ENCODE assay signal across 2 cellular contexts in the genomic region with DNA sequence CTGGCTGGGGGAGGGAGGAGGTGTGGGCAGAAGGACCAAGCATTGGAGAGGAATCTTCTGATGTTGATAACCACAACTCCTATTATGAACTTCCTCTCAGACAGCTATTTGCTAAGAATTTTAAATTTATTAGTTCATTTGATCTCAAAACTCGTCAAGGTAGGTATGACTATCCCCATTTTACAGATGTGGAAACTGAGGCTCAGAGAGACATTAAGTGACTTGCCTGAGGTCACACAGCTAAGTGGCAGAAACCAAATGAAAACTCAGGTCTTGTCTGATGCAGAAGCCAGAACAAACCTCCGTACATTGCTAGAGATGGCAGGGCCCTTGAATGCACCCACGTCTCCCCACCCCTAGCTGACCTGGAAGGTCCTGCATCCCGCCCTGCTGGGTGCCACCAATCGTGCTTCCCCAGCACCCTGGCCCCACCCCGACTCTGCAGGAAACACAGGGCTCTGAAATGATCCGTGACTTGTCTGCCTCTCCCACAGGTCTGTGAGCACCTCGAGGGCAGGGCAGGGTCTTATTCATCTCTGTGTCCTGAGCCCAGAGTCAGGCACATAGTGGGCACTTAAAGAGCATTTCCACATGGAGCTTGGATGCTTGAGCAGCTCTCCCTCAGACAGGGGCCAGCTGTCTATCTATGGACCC.
TF ChIP-seq lines count a peak whose summit lies in the region.

No MANE protein-coding gene starts in this region.

TF ChIP-seq in HEK293, 187 proteins besides CTCF, POLR2A, EP300 and RAD21:
- TF ChIP-seq ZNF366 (tag by site-specific recombination; conservative IDR thresholded peaks at IDR 0.05) (no peak), KLF1 (tag by site-specific recombination; IDR thresholded peaks at IDR 0.05) (peak; percentile 81)
TF ChIP-seq in HEK293: peak in this region for 1.

TF ChIP-seq in H1, 55 proteins besides CTCF, POLR2A, EP300 and RAD21:
- TF ChIP-seq, protein P1, sequence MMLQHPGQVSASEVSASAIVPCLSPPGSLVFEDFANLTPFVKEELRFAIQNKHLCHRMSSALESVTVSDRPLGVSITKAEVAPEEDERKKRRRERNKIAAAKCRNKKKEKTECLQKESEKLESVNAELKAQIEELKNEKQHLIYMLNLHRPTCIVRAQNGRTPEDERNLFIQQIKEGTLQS (IDR thresholded peaks at IDR 0.05; ENCODE audit: insufficient read depth, low read depth, low read length) = no peak
- TF ChIP-seq CHD1 (IDR thresholded peaks at IDR 0.05; ENCODE audit: low read depth, low read length) (no peak), SUZ12 (IDR thresholded peaks at IDR 0.05; ENCODE audit: low read length) (no peak), SP4 (IDR thresholded peaks at IDR 0.05; ENCODE audit: low read length) (no peak), MAX (IDR thresholded peaks at IDR 0.05) (no peak), EZH2 (IDR thresholded peaks at IDR 0.05; ENCODE audit: low read depth, low read length, severe bottlenecking) (no peak), RFX5 (IDR thresholded peaks at IDR 0.05; ENCODE audit: borderline replicate concordance, low read depth, low read length) (no peak)
TF ChIP-seq in H1: peak in this region for 0.
